9 cellular contexts compared by ENCODE assay signal in the genomic region with DNA sequence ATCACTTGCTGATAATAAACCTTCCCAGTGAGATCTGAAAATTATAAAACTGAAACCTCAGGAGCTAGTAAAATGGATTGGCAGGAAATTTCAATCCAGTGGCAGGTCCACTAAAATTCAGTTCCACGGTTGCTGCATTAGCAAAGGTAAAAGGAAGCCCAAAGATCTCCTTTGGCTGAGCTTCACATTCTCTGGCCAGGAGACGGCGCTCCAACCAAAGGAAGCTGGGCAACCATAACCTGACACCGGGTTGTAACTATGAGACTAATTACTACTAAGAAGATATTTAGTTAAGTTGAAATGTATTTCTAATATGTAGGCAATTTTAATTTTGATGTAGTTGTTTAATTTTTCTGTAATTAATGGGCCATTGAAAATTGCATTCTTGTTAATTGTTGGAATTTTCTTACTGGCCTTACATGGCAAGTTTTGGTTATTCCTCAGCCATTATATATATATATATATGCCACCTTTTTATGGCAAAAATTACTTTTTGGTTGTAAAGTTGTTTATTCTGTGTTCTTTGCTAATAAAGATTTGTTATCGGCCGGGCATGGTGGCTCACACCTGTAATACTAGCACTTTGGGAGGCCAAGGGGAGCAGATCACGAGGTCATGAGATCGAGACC. TPM values are rescaled to one million over a fixed set of nuclear protein-coding genes. Genes with fewer than 3 reads are reported as not detected.
DNase-seq lines count a peak whose midpoint lies in the region; ATAC-seq, FAIRE-seq and TF ChIP-seq lines count a peak whose summit lies in the region.
"Had no signal": no experiment of that assay in that cellular context is flagged by ENCODE, and none has a peak within 500 bp of the region (broad histone marks: within the 10 kb centered on the region; RNA-seq: fewer than 3 reads in every experiment).

No MANE protein-coding gene starts in this region.

- peak; percentile 50 for TF ChIP-seq CTCF in MM.1S (IDR thresholded peaks at IDR 0.05; ENCODE audit: low read length)
- peak in 5 of 6 experiments; percentile 18 to 80 (median 62) for TF ChIP-seq CTCF in esophagus squamous epithelium (IDR thresholded peaks at IDR 0.05)

- peak; percentile 21 for DNase-seq in NCI-H2196 (lab: John Stamatoyannopoulos, UW; ENCODE audit: unreplicated experiment)
- no peak for DNase-seq in NCI-H2196 treated with DMSO at 0.1 percent for 48 hours (lab: John Stamatoyannopoulos, UW; ENCODE audit: unreplicated experiment)
- peak; percentile 36 for DNase-seq in MM.1S
- DNase-seq in activated CD4-positive, alpha-beta T cell treated with anti-CD3 and anti-CD28 coated beads for 48 hours = peak; percentile 72
- no peak for DNase-seq in esophagus squamous epithelium (lab: John Stamatoyannopoulos, UW)
- peak; percentile 44 for DNase-seq in small intestine
- DNase-seq in mesenteric fat pad (ENCODE audit: low spot score) = no peak

- no peaks in the 10 kb centered on the region for H3K79me2 ChIP-seq in MM.1S (ENCODE audit: low read length)

- H3K4me1 ChIP-seq in MM.1S (ENCODE audit: low read length) (no peaks in the 10 kb centered on the region), esophagus squamous epithelium (no peaks in the 10 kb centered on the region), small intestine (ENCODE audit: control insufficient read depth in 2 of 2, insufficient read depth in 1 of 2, low read depth in 1 of 2, low read length in 1 of 2) (no peaks in the 10 kb centered on the region)

- no peaks in the 10 kb centered on the region for H4K20me1 ChIP-seq in MM.1S (ENCODE audit: insufficient read depth, low read length)

- WGBS in esophagus squamous epithelium, 2 donors = 30 to 51% methylated on average over 6 to 8 of the region's 8 CpGs
- WGBS in small intestine, 3 donors = 51 to 62% (median 51%) methylated on average over 8 of the region's 8 CpGs

- intact Hi-C loops in esophagus squamous epithelium (cut with DNase I) = loop anchor here (10.0 kb wide), 1 partner anchor 82 kb away; no protein-coding TSS in a partner anchor

- H3K27me3 ChIP-seq in MM.1S (replicated peaks; ENCODE audit: insufficient read depth, low read length) = no peaks in the 10 kb centered on the region
- peaks cover 0 to 3% (median 0%) of the 10 kb centered on the region in 4 donors for H3K27me3 ChIP-seq in esophagus squamous epithelium
- H3K27me3 ChIP-seq in small intestine (ENCODE audit: control insufficient read depth in 2 of 2, insufficient read depth in 2 of 2, low read length in 2 of 2) = peaks cover 0 to 3% of the 10 kb centered on the region in 2 donors

- no peak overlapping the region for H2AFZ ChIP-seq in MM.1S (ENCODE audit: low read length)

- no peak for TF ChIP-seq POLR2A in esophagus squamous epithelium (IDR thresholded peaks at IDR 0.05)

- H3K9me2 ChIP-seq in MM.1S (replicated peaks; ENCODE audit: insufficient read depth, low read length) = no peaks in the 10 kb centered on the region

- H3K4me2 ChIP-seq in MM.1S (ENCODE audit: low read depth, low read length) = no peak overlapping the region

- no peaks in the 10 kb centered on the region for H3F3A ChIP-seq in MM.1S (ENCODE audit: insufficient read depth, low read length)

- H3K27ac ChIP-seq in MM.1S (ENCODE audit: low read length) = no peak overlapping the region
- H3K27ac ChIP-seq in esophagus squamous epithelium = no peak overlapping the region
- no peak overlapping the region for H3K27ac ChIP-seq in small intestine (ENCODE audit: low read depth in 1 of 2, low read length in 1 of 2)

- H3K4me3 ChIP-seq in MM.1S (ENCODE audit: low read length) (no peak overlapping the region), esophagus squamous epithelium (no peak overlapping the region), small intestine (ENCODE audit: low read depth in 1 of 2, low read length in 2 of 2) (no peak overlapping the region)

- ATAC-seq in GM19324 (IDR thresholded peaks at IDR 0.05; ENCODE audit: low FRiP score, unreplicated experiment) = no peak

- FAIRE-seq in small intestine (lab: Jason Lieb, UNC) = no peak

- H3K9me3 ChIP-seq in MM.1S (replicated peaks; ENCODE audit: insufficient read depth, low read length) (no peaks in the 10 kb centered on the region), esophagus squamous epithelium (no peaks in the 10 kb centered on the region), small intestine (ENCODE audit: control insufficient read depth, low read depth) (no peaks in the 10 kb centered on the region)

- no peak overlapping the region for H3K9ac ChIP-seq in MM.1S (ENCODE audit: low read length)

- H3K36me3 ChIP-seq in MM.1S (replicated peaks; ENCODE audit: insufficient read depth, low read length) = no peaks in the 10 kb centered on the region
- no peaks in the 10 kb centered on the region for H3K36me3 ChIP-seq in esophagus squamous epithelium
- no peaks in the 10 kb centered on the region for H3K36me3 ChIP-seq in small intestine (ENCODE audit: control insufficient read depth in 2 of 2, insufficient read depth in 2 of 2, low read length in 2 of 2)

RNA-seq across cellular contexts. Expression of a gene that starts 17.0 kb away (rescaled TPM):
- total RNA-seq in esophagus squamous epithelium (not detected), mesenteric fat pad (not detected)
- polyA plus RNA-seq in small intestine = not detected
- polyA plus RNA-seq: thymus had no signal

RNA-seq across cellular contexts. Expression of a gene that starts 27.4 kb away (rescaled TPM):
- total RNA-seq in esophagus squamous epithelium (not detected), mesenteric fat pad (not detected)
- not detected for polyA plus RNA-seq in small intestine

Comparison
In these comparisons a context has a peak if more than half of its experiments do, and no peak if none do; other contexts are left out.
1. DNase-seq: peak in NCI-H2196 (single experiment), MM.1S (single experiment), activated CD4-positive, alpha-beta T cell treated with anti-CD3 and anti-CD28 coated beads for 48 hours (single experiment) and small intestine (single experiment); none in NCI-H2196 treated with DMSO at 0.1 percent for 48 hours (single experiment), esophagus squamous epithelium (single experiment) and mesenteric fat pad (single experiment).